In genomic region chr2:207219716-207220414, GRCh38 we compare ENCODE assay signal across 12 cellular contexts. TPM values are rescaled to one million over a fixed set of nuclear protein-coding genes. Genes with fewer than 3 reads are reported as not detected.
DNase-seq lines count a peak whose midpoint lies in the region; ATAC-seq, FAIRE-seq and TF ChIP-seq lines count a peak whose summit lies in the region.
"Had no signal": no experiment of that assay in that cellular context is flagged by ENCODE, and none has a peak within 500 bp of the region (broad histone marks: within the 10 kb centered on the region; RNA-seq: fewer than 3 reads in every experiment).

No MANE protein-coding gene starts in this region.

- no peaks in the 10 kb centered on the region for H3K79me2 ChIP-seq in astrocyte (ENCODE audit: insufficient read depth, low read length)

- H3K27me3 ChIP-seq in astrocyte (ENCODE audit: insufficient read depth, low read length) = no peaks in the 10 kb centered on the region
- no peaks in the 10 kb centered on the region for H3K27me3 ChIP-seq in foreskin keratinocyte

- FAIRE-seq in astrocyte (lab: Jason Lieb, UNC) (peak; percentile 84), GM12892 (lab: Jason Lieb, UNC) (no peak)

- peak; percentile 81 for ATAC-seq in foreskin keratinocyte
- ATAC-seq: left colon had no signal

- no peak overlapping the region for H3K4me3 Mint-ChIP-seq in astrocyte (ENCODE audit: unreplicated experiment)
- no peak overlapping the region for H3K4me3 Mint-ChIP-seq in type B pancreatic cell
- H3K4me3 Mint-ChIP-seq in CD14-positive monocyte = no peak overlapping the region

- H3K27ac ChIP-seq in astrocyte (ENCODE audit: low read depth, low read length) (peak overlapping the region; percentile 44), foreskin keratinocyte (no peak overlapping the region)
- H3K27ac ChIP-seq: HL-60 had no signal

- TF ChIP-seq POLR2A in GM12892 (IDR thresholded peaks at IDR 0.05; ENCODE audit: low read depth, low read length) = no peak

- peak overlapping the region; percentile 71 for H3K4me2 ChIP-seq in astrocyte (ENCODE audit: low read length)

- peak overlapping the region; percentile 67 for H3K27ac Mint-ChIP-seq in astrocyte (ENCODE audit: unreplicated experiment)
- no peak overlapping the region for H3K27ac Mint-ChIP-seq in type B pancreatic cell
- H3K27ac Mint-ChIP-seq in CD14-positive monocyte = no peak overlapping the region

- H3K27me3 Mint-ChIP-seq in astrocyte (ENCODE audit: low read depth, unreplicated experiment) = no peaks in the 10 kb centered on the region
- peaks cover 11% of the 10 kb centered on the region for H3K27me3 Mint-ChIP-seq in type B pancreatic cell
- H3K27me3 Mint-ChIP-seq in CD14-positive monocyte (ENCODE audit: low read depth in 3 of 3) = peaks cover 5 to 9% (median 5%) of the 10 kb centered on the region in 3 donors

- H3K9me3 Mint-ChIP-seq in astrocyte (ENCODE audit: unreplicated experiment) = no peaks in the 10 kb centered on the region
- no peaks in the 10 kb centered on the region for H3K9me3 Mint-ChIP-seq in type B pancreatic cell
- peaks cover 0 to 2% (median 0%) of the 10 kb centered on the region in 7 donors for H3K9me3 Mint-ChIP-seq in CD14-positive monocyte

- peak; percentile 59 for DNase-seq in A172 (ENCODE audit: low spot score)
- DNase-seq in HFF-Myc (ENCODE audit: extremely low read depth, low read depth) = peak; percentile 56
- peak; percentile 85 for DNase-seq in astrocyte (ENCODE audit: low read depth)
- DNase-seq in foreskin keratinocyte = peak; percentile 64 to 79
- DNase-seq in GM12892 (ENCODE audit: insufficient read length) = no peak
- no peak for DNase-seq in type B pancreatic cell (ENCODE audit: extremely low spot score, unreplicated experiment)
- no peak for DNase-seq in CD14-positive monocyte (ENCODE audit: low spot score)
- no peak for DNase-seq in NCI-H446 treated with DMSO at 0.1 percent for 48 hours (lab: John Stamatoyannopoulos, UW)
- DNase-seq: aorta, foreskin melanocyte, left colon had no signal

- H3K4me1 Mint-ChIP-seq in astrocyte (ENCODE audit: low read depth, unreplicated experiment) (peaks cover 33% of the 10 kb centered on the region), type B pancreatic cell (ENCODE audit: unreplicated experiment) (peaks cover 17% of the 10 kb centered on the region), CD14-positive monocyte (peaks cover 8% of the 10 kb centered on the region)

- peak overlapping the region; percentile 2 for H2AFZ ChIP-seq in astrocyte (ENCODE audit: low read depth, low read length)

- H3K36me3 ChIP-seq in astrocyte (ENCODE audit: insufficient read depth, low read length) = no peaks in the 10 kb centered on the region

- peaks cover 2% of the 10 kb centered on the region for H3K36me3 Mint-ChIP-seq in astrocyte (ENCODE audit: low read depth, unreplicated experiment)
- no peaks in the 10 kb centered on the region for H3K36me3 Mint-ChIP-seq in type B pancreatic cell
- no peaks in the 10 kb centered on the region for H3K36me3 Mint-ChIP-seq in CD14-positive monocyte

- peak overlapping the region; percentile 56 for H3K9ac ChIP-seq in astrocyte (ENCODE audit: low read length)

- no peak overlapping the region for H3K4me3 ChIP-seq in HFF-Myc (replicated peaks; ENCODE audit: low read depth, low read length)
- peak overlapping the region; percentile 7 for H3K4me3 ChIP-seq in astrocyte (ENCODE audit: insufficient read depth, low read depth, low read length)

- intact Hi-C loops in CD14-positive monocyte (cut with micrococcal nuclease) = loop anchor here in 1 of 2 donors (10.0 kb wide), 1 partner anchor 55 kb away; no protein-coding TSS in a partner anchor

- H3K9me3 ChIP-seq in astrocyte (ENCODE audit: insufficient read depth, low read depth, low read length) = no peaks in the 10 kb centered on the region

- H3K4me1 ChIP-seq in astrocyte (ENCODE audit: insufficient read depth, low read length) (peaks cover 26% of the 10 kb centered on the region), foreskin keratinocyte (peaks cover 18% of the 10 kb centered on the region)

- no peaks in the 10 kb centered on the region for H4K20me1 ChIP-seq in astrocyte (ENCODE audit: insufficient read depth, low read length)

- TF ChIP-seq CTCF in HFF-Myc (IDR thresholded peaks at IDR 0.05; ENCODE audit: low read depth, low read length, missing control alignments) (no peak), astrocyte (IDR thresholded peaks at IDR 0.05; ENCODE audit: insufficient read depth, low read depth, low read length) (no peak), foreskin keratinocyte (conservative IDR thresholded peaks at IDR 0.05) (no peak), type B pancreatic cell (conservative IDR thresholded peaks at IDR 0.05) (no peak), CD14-positive monocyte (IDR thresholded peaks at IDR 0.05) (no peak)

RNA-seq across cellular contexts. Expression of gene KLF7, which starts 54.1 kb away (rescaled TPM):
- total RNA-seq in A172 (2014; rRNA removed; shearing (Covaris generic)) = 9.1 and 13.7 TPM in 2 replicates
- total RNA-seq in astrocyte (76.5 and 81.2 TPM in 2 replicates), foreskin keratinocyte (32.3 and 40.6 TPM in 2 replicates), type B pancreatic cell (ENCODE audit: low replicate concordance) (20.3 and 24.1 TPM in 2 replicates)
- polyA plus RNA-seq in foreskin keratinocyte (6.3 and 6.7 TPM in 2 replicates), CD14-positive monocyte (10 to 100 TPM in 1 of 2 donors, 1 to 10 TPM in 1; 9.4 to 10.3 TPM)
- polyA plus RNA-seq in GM12892 (2012; ENCODE audit: missing spikeins) = 13.5 TPM

Comparison
In these comparisons a context has a peak if more than half of its experiments do, and no peak if none do; other contexts are left out.
1. DNase-seq: peak in A172 (single experiment), HFF-Myc (single experiment), astrocyte (single experiment) and foreskin keratinocyte (2 of 2); none in GM12892 (single experiment), type B pancreatic cell (single experiment), CD14-positive monocyte (single experiment) and NCI-H446 treated with DMSO at 0.1 percent for 48 hours (single experiment).